ENCODE assay signal across 25 cellular contexts in the genomic region with DNA sequence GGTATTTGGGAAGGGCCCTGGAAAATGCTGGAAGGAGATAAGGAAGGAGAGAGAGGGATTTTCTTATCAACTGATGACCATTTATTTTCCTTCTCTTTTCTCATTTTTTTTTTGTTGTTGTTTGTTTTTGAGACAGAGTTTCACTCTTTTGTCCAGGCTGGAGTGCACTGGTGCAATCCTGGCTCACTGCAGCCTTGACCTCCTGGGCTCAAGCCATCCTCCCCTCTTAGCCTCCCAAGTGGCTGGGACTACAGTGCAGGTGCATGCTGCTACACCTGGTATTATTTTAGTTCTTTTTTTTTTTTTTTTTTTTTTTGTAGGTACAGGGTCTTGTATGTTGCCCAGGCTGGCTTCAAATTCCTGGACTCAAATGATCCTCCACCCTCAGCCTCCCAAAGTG.
"Had no signal": no experiment of that assay in that cellular context is flagged by ENCODE, and none has a peak within 500 bp of the region (broad histone marks: within the 10 kb centered on the region; RNA-seq: fewer than 3 reads in every experiment).

No MANE protein-coding gene starts in this region.

- H3K36me3 ChIP-seq: esophagus muscularis mucosa, gastroesophageal sphincter, heart left ventricle, left lung, neutrophil, prostate gland, right atrium auricular region, spleen, thoracic aorta, transverse colon had no signal

- DNase-seq: caudate nucleus; cerebellar nuclear complex; effector memory CD4-positive, alpha-beta T cell; foreskin keratinocyte; heart left ventricle; kidney; left cardiac atrium; left lung; mesenchymal stem cell; midbrain; naive thymus-derived CD8-positive, alpha-beta T cell; spleen; stimulated activated CD4-positive, alpha-beta T cell treated with anti-CD3 and anti-CD28 coated beads, Interleukin-2, amount 100 ng/mL, for 48 hours; stimulated activated naive B cell treated with anti-CD40 and anti-IgM and Interleukin-4, amounts not matched to agents 10 μg/mL and 1 μg/mL and 100 μg/mL, for 72 hours; transverse colon had no signal

- H3K9me3 ChIP-seq: esophagus muscularis mucosa, gastroesophageal sphincter, heart left ventricle, left lung, neutrophil, prostate gland, right atrium auricular region, spleen, thoracic aorta, transverse colon had no signal

- ATAC-seq: foreskin keratinocyte; gastroesophageal sphincter; heart left ventricle; left cardiac atrium; left lung; naive thymus-derived CD8-positive, alpha-beta T cell; stimulated activated naive B cell treated with anti-CD40 and anti-IgM and Interleukin-4, amounts not matched to agents 10 μg/mL and 1 μg/mL and 100 μg/mL, for 72 hours had no signal

- FAIRE-seq: colon, endothelial cell of umbilical vein, kidney had no signal

- H3K4me1 ChIP-seq: foreskin keratinocyte, left lung, prostate gland had no signal

- H3K79me2 ChIP-seq: hepatocyte had no signal

- H3K27ac ChIP-seq: esophagus muscularis mucosa, foreskin keratinocyte, gastroesophageal sphincter, heart left ventricle, hepatocyte, left lung, neutrophil, prostate gland, right atrium auricular region, skin epidermis, spleen, thoracic aorta, transverse colon had no signal

- H3K4me2 ChIP-seq: hepatocyte had no signal

- H3K27me3 ChIP-seq: esophagus muscularis mucosa, foreskin keratinocyte, heart left ventricle, hepatocyte, left lung, right atrium auricular region, spleen, transverse colon had no signal

- H3K4me3 ChIP-seq: esophagus muscularis mucosa, gastroesophageal sphincter, heart left ventricle, hepatocyte, left lung, prostate gland, right atrium auricular region, skin epidermis, spleen, thoracic aorta, transverse colon had no signal

- H2AFZ ChIP-seq: hepatocyte had no signal
